23 cellular contexts compared by ENCODE assay signal in the genomic region with DNA sequence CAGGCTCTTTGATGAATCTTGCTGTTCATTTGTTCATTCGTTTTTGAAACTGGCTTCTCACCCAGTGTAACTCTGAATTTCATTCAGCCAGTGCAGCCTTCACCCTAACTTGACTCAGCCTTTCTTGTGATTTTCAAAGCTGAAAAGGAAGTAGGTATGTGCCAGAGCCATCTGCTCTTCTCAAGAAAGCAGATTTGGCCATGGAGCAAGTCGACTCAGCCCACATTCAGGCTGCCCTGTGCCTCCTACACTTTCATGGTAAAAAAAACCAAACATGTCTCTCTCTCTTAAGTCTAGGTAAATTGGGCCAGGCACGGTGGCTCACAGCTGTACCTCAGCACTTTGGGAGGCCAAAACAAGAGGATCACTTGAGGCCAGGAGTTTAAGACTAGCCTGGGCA. TPM values are rescaled to one million over a fixed set of nuclear protein-coding genes. Genes with fewer than 3 reads are reported as not detected.
DNase-seq lines count a peak whose midpoint lies in the region; ATAC-seq, FAIRE-seq and TF ChIP-seq lines count a peak whose summit lies in the region.
"Had no signal": no experiment of that assay in that cellular context is flagged by ENCODE, and none has a peak within 500 bp of the region (broad histone marks: within the 10 kb centered on the region; RNA-seq: fewer than 3 reads in every experiment).

No MANE protein-coding gene starts in this region.

- dilution Hi-C loops in IMR-90 (cut with HindIII; ENCODE audit: low sequenced_read_pairs, unreplicated experiment): no loop called here

- intact Hi-C loops in IMR-90 (cut with micrococcal nuclease): no loop called here

- peak; percentile 84 for DNase-seq in CD1c-positive myeloid dendritic cell (ENCODE audit: extremely low spot score)
- DNase-seq in IMR-90: peak; percentile 26
- DNase-seq in astrocyte (ENCODE audit: low read depth): peak; percentile 14
- DNase-seq in omental fat pad (ENCODE audit: low spot score): no peak
- no peak for DNase-seq in cerebellar cortex (ENCODE audit: low spot score)
- no peak for DNase-seq in HCEC 1CT
- DNase-seq in NK-92 (lab: John Stamatoyannopoulos, UW; ENCODE audit: unreplicated experiment): no peak
- DNase-seq: activated CD4-positive, alpha-beta T cell treated with anti-CD3 and anti-CD28 coated beads for 1 hour; activated naive CD8-positive, alpha-beta T cell treated with anti-CD3 and anti-CD28 coated beads, Interleukin-2, amount 50 U/mL, for 24 hours; caudate nucleus; effector CD4-positive, alpha-beta T cell; head of caudate nucleus; HFFc6; NCI-H187; NCI-H446; pancreas; SHP77 treated with DMSO at 0.1 percent for 48 hours; T-helper 17 cell; uterus had no signal

- no peaks in the 10 kb centered on the region for H3K79me1 ChIP-seq in IMR-90 (ENCODE audit: low read depth in 1 of 2, low read length in 2 of 2)

- H3K4me1 ChIP-seq in IMR-90 (ENCODE audit: control insufficient read depth, insufficient read depth, low read length): no peaks in the 10 kb centered on the region
- H3K4me1 ChIP-seq in astrocyte (ENCODE audit: insufficient read depth, low read length): peaks cover 3% of the 10 kb centered on the region
- H3K4me1 ChIP-seq: pancreas, uterus had no signal

- H3K9me3 ChIP-seq in IMR-90 (ENCODE audit: control insufficient read depth, insufficient read depth, low read length): no peaks in the 10 kb centered on the region
- no peaks in the 10 kb centered on the region for H3K9me3 ChIP-seq in astrocyte (ENCODE audit: insufficient read depth, low read depth, low read length)
- H3K9me3 ChIP-seq: esophagus muscularis mucosa, pancreas, uterus had no signal

- H4K8ac ChIP-seq in IMR-90 (ENCODE audit: low read depth in 2 of 2, low read length in 2 of 2): no peak overlapping the region

- H3K9ac ChIP-seq in IMR-90 (ENCODE audit: low read depth, low read length): no peak overlapping the region
- no peak overlapping the region for H3K9ac ChIP-seq in astrocyte (ENCODE audit: low read length)

- H2AFZ ChIP-seq in IMR-90 (replicated peaks; ENCODE audit: low read length, poor library complexity) (no peak overlapping the region), astrocyte (ENCODE audit: low read depth, low read length) (no peak overlapping the region)

- H3K4me3 ChIP-seq in IMR-90 (ENCODE audit: insufficient read depth, low read depth, low read length) (no peak overlapping the region), astrocyte (ENCODE audit: insufficient read depth, low read depth, low read length) (no peak overlapping the region)
- H3K4me3 ChIP-seq: esophagus muscularis mucosa, pancreas, uterus had no signal

- TF ChIP-seq RAD21 in IMR-90 (IDR thresholded peaks at IDR 0.05; ENCODE audit: low read length): no peak

- POLR2A ChIA-PET in IMR-90 (lab: Charles Lee; ENCODE audit: unreplicated experiment): no interaction called here

- no peak for TF ChIP-seq CTCF in IMR-90 (conservative IDR thresholded peaks at IDR 0.05; ENCODE audit: low read depth, low read length)
- TF ChIP-seq CTCF in astrocyte (IDR thresholded peaks at IDR 0.05; ENCODE audit: insufficient read depth, low read depth, low read length): no peak
- no peak for TF ChIP-seq CTCF in omental fat pad (IDR thresholded peaks at IDR 0.05)

- no peaks in the 10 kb centered on the region; the same call in 1 of the 2 replicates for H3K27me3 ChIP-seq in IMR-90 (ENCODE audit: control insufficient read depth, insufficient read depth, low read length)
- H3K27me3 ChIP-seq in astrocyte (ENCODE audit: insufficient read depth, low read length): no peaks in the 10 kb centered on the region
- H3K27me3 ChIP-seq: esophagus muscularis mucosa, pancreas, uterus had no signal

- no peaks in the 10 kb centered on the region for H3K36me3 Mint-ChIP-seq in astrocyte (ENCODE audit: low read depth, unreplicated experiment)

- CTCF ChIA-PET in IMR-90 (lab: Yijun Ruan, JAX): interaction anchor here (0.6 to 0.7 kb wide), 2 partner anchors 165 to 326 kb away, joined by 3 read pairs; no protein-coding TSS in a partner anchor

- peak overlapping the region; percentile 24 for H2AK9ac ChIP-seq in IMR-90 (replicated peaks; ENCODE audit: low read depth, low read length, poor library complexity)

- H3K27ac Mint-ChIP-seq in astrocyte (ENCODE audit: unreplicated experiment): no peak overlapping the region
- H3K27ac Mint-ChIP-seq: activated naive CD8-positive, alpha-beta T cell treated with anti-CD3 and anti-CD28 coated beads, Interleukin-2, amount 50 U/mL, for 24 hours; activated T-helper 17 cell treated with anti-CD3 and anti-CD28 coated beads, Interleukin-2, amount 50 U/mL, for 72 hours; HFFc6; T-helper 17 cell had no signal

- H3K36me3 ChIP-seq in IMR-90 (ENCODE audit: control insufficient read depth, insufficient read depth, low read length) (no peaks in the 10 kb centered on the region), astrocyte (ENCODE audit: insufficient read depth, low read length) (no peaks in the 10 kb centered on the region)
- H3K36me3 ChIP-seq: esophagus muscularis mucosa, pancreas, uterus had no signal

- no peak for FAIRE-seq in astrocyte (lab: Jason Lieb, UNC)
- FAIRE-seq: HTR-8/SVneo, pancreas had no signal

- no peak overlapping the region for H3K23ac ChIP-seq in IMR-90 (ENCODE audit: low read depth, low read length)

- H3K9me3 Mint-ChIP-seq in astrocyte (ENCODE audit: unreplicated experiment): peaks cover 2% of the 10 kb centered on the region
- H3K9me3 Mint-ChIP-seq: activated naive CD8-positive, alpha-beta T cell treated with anti-CD3 and anti-CD28 coated beads, Interleukin-2, amount 50 U/mL, for 24 hours; activated T-helper 17 cell treated with anti-CD3 and anti-CD28 coated beads, Interleukin-2, amount 50 U/mL, for 72 hours; HFFc6 had no signal

- no peak overlapping the region for H3K18ac ChIP-seq in IMR-90 (ENCODE audit: low read depth, low read length)

- peaks cover 13% of the 10 kb centered on the region for H3K4me1 Mint-ChIP-seq in astrocyte (ENCODE audit: low read depth, unreplicated experiment)
- H3K4me1 Mint-ChIP-seq: activated naive CD8-positive, alpha-beta T cell treated with anti-CD3 and anti-CD28 coated beads, Interleukin-2, amount 50 U/mL, for 24 hours; activated T-helper 17 cell treated with anti-CD3 and anti-CD28 coated beads, Interleukin-2, amount 50 U/mL, for 72 hours had no signal

- BruUV-seq in IMR-90 (replicated peaks; lab: Mats Ljungman, UMichigan): no TSS peak

- H2AK5ac ChIP-seq in IMR-90 (ENCODE audit: low read depth, low read length): no peak overlapping the region

- H2BK120ac ChIP-seq in IMR-90 (ENCODE audit: low read depth, low read length): no peak overlapping the region

- H4K91ac ChIP-seq in IMR-90 (ENCODE audit: insufficient read depth, low read depth, low read length): no peak overlapping the region

- no peak overlapping the region for H2BK15ac ChIP-seq in IMR-90 (ENCODE audit: low read depth, low read length)

- no peaks in the 10 kb centered on the region for H3K9me1 ChIP-seq in IMR-90 (ENCODE audit: insufficient read depth, low read length)

- H3K4ac ChIP-seq in IMR-90 (ENCODE audit: low read depth, low read length): no peak overlapping the region

- in situ Hi-C loops in IMR-90 (cut with MboI; ENCODE audit: low sequenced_read_pairs): no loop called here

- no peak overlapping the region for H3K27ac ChIP-seq in IMR-90 (ENCODE audit: insufficient read depth, low read length)
- H3K27ac ChIP-seq in astrocyte (ENCODE audit: low read depth, low read length): no peak overlapping the region
- H3K27ac ChIP-seq: esophagus muscularis mucosa, pancreas, uterus had no signal

- H3K27me3 Mint-ChIP-seq in astrocyte (ENCODE audit: low read depth, unreplicated experiment): no peaks in the 10 kb centered on the region

- ATAC-seq in IMR-90 (ENCODE audit: low read depth) (no peak), omental fat pad (ENCODE audit: low FRiP score) (peak; percentile 39), GM18519 (IDR thresholded peaks at IDR 0.05; ENCODE audit: low FRiP score, unreplicated experiment) (no peak)
- ATAC-seq: activated naive CD8-positive, alpha-beta T cell treated with anti-CD3 and anti-CD28 coated beads, Interleukin-2, amount 50 U/mL, for 24 hours; activated T-helper 17 cell treated with anti-CD3 and anti-CD28 coated beads, Interleukin-2, amount 50 U/mL, for 72 hours; pancreas; T-helper 17 cell had no signal

- H4K20me1 ChIP-seq in IMR-90 (ENCODE audit: insufficient read depth, low read length) (no peaks in the 10 kb centered on the region), astrocyte (ENCODE audit: insufficient read depth, low read length) (no peaks in the 10 kb centered on the region)

- H3K4me2 ChIP-seq in IMR-90 (ENCODE audit: low read depth, low read length): no peak overlapping the region
- no peak overlapping the region for H3K4me2 ChIP-seq in astrocyte (ENCODE audit: low read length)

- H2BK20ac ChIP-seq in IMR-90 (ENCODE audit: low read depth, low read length): no peak overlapping the region

- no peak overlapping the region for H2BK5ac ChIP-seq in IMR-90 (ENCODE audit: low read depth, low read length, poor library complexity, severe bottlenecking)

- WGBS in IMR-90 (ENCODE audit: extremely low coverage in 2 of 2, insufficient read length in 1 of 2), 2 experiments: 70% methylated on average over 2 of the region's 3 CpGs; no CpG with 5 or more reads in 1 of the 2 experiments

- H3K56ac ChIP-seq in IMR-90 (ENCODE audit: extremely low read depth, insufficient read depth, low read length): no peak overlapping the region

- H4K5ac ChIP-seq in IMR-90 (ENCODE audit: low read depth, low read length): no peak overlapping the region

- H3K14ac ChIP-seq in IMR-90 (replicated peaks; ENCODE audit: low read depth, low read length): no peak overlapping the region

- no peaks in the 10 kb centered on the region for H3K79me2 ChIP-seq in astrocyte (ENCODE audit: insufficient read depth, low read length)

- TF ChIP-seq POLR2A in IMR-90 (IDR thresholded peaks at IDR 0.05; ENCODE audit: low read depth, low read length): no peak

- H3K4me3 Mint-ChIP-seq in astrocyte (ENCODE audit: unreplicated experiment): no peak overlapping the region
- H3K4me3 Mint-ChIP-seq: activated naive CD8-positive, alpha-beta T cell treated with anti-CD3 and anti-CD28 coated beads, Interleukin-2, amount 50 U/mL, for 24 hours; activated T-helper 17 cell treated with anti-CD3 and anti-CD28 coated beads, Interleukin-2, amount 50 U/mL, for 72 hours; HFFc6; T-helper 17 cell had no signal

TF ChIP-seq in IMR-90, 13 proteins besides CTCF, POLR2A, EP300 and RAD21 (continues in another document):
- TF ChIP-seq MXI1 (IDR thresholded peaks at IDR 0.05; ENCODE audit: borderline replicate concordance, low read depth, low read length) (no peak), FOS (IDR thresholded peaks at IDR 0.05; ENCODE audit: low read depth, low read length) (no peak)

RNA-seq across cellular contexts. Expression of a gene that starts 56.2 kb away (rescaled TPM):
- total RNA-seq in IMR-90 (2012; rRNA removed) (30.8 and 41.4 TPM in 2 replicates), astrocyte (73.5 and 73.6 TPM in 2 replicates), omental fat pad (10 to 100 TPM in 3 of 4 donors, 1 to 10 TPM in 1; 5.8 to 83.1 (median 21.6) TPM)
- polyA plus RNA-seq in IMR-90 (2012; rRNA removed): 5.5 and 6.6 TPM in 2 replicates
- polyA plus RNA-seq in IMR-90 (2012; cell fraction: cytosol; rRNA removed): 3.6 and 4.1 TPM in 2 replicates
- 6.0 and 6.9 TPM in 2 replicates for polyA plus RNA-seq in IMR-90 (2012; cell fraction: nucleus; rRNA removed; ENCODE audit: low replicate concordance)

Comparison
In these comparisons a context has a peak if more than half of its experiments do, and no peak if none do; other contexts are left out.
1. DNase-seq: peak in CD1c-positive myeloid dendritic cell (single experiment), IMR-90 (single experiment) and astrocyte (single experiment); none in omental fat pad (single experiment), cerebellar cortex (single experiment), HCEC 1CT (single experiment) and NK-92 (single experiment).